19 cellular contexts compared by ENCODE assay signal in genomic region chr2:60899892-60900249, GRCh38. TPM values are rescaled to one million over a fixed set of nuclear protein-coding genes. Genes with fewer than 3 reads are reported as not detected.
A peak's percentile ranks its signal among the peaks of the same experiment; 100 is the strongest.
DNase-seq lines count a peak whose midpoint lies in the region; ATAC-seq and TF ChIP-seq lines count a peak whose summit lies in the region.
"Had no signal": no experiment of that assay in that cellular context is flagged by ENCODE, and none has a peak within 500 bp of the region (broad histone marks: within the 10 kb centered on the region; RNA-seq: fewer than 3 reads in every experiment).

No MANE protein-coding gene starts in this region.

- intact Hi-C loops in activated CD4-positive, alpha-beta T cell treated with anti-CD3 and anti-CD28 coated beads, Interleukin-2, amount 10 ng/mL, durations not matched to agents 24 days and 14 days (cut with micrococcal nuclease), result loop anchor here (1.0 to 2.0 kb wide), 7 partner anchors 9 to 117 kb away; partner anchors contain the start of genes PEX13 and REL
- intact Hi-C loops in transverse colon (cut with DNase I; ENCODE audit: low total_unique reads), result no loop called here

- H3K27ac ChIP-seq in transverse colon, result no peak overlapping the region
- H3K27ac ChIP-seq in brain microvascular endothelial cell, result no peak overlapping the region
- H3K27ac ChIP-seq: colonic mucosa, heart left ventricle, HL-60, suprapubic skin had no signal

- peak overlapping the region; percentile 58 for H3K4me3 Mint-ChIP-seq in activated CD4-positive, alpha-beta T cell treated with anti-CD3 and anti-CD28 coated beads, Interleukin-2, amount 10 ng/mL, durations not matched to agents 24 days and 14 days
- H3K4me3 Mint-ChIP-seq in activated CD4-positive, alpha-beta T cell treated with anti-CD3 and anti-CD28 coated beads, Interleukin-2, amount 10 ng/mL, durations not matched to agents 7 days and 5 days, result no peak overlapping the region
- H3K4me3 Mint-ChIP-seq in natural killer cell treated with Interleukin-12 subunit alpha and Interleukin-12 subunit beta and Interleukin-15 and Interleukin-18, amount 100 ng/mL, for 72 hours, result no peak overlapping the region
- H3K4me3 Mint-ChIP-seq: CD8-positive, alpha-beta T cell had no signal

- ATAC-seq in GM21528 (IDR thresholded peaks at IDR 0.05; ENCODE audit: low FRiP score, unreplicated experiment), result peak; percentile 29
- ATAC-seq in HG03432 (IDR thresholded peaks at IDR 0.05; ENCODE audit: unreplicated experiment), result peak; percentile 26
- ATAC-seq in natural killer cell treated with Interleukin-12 subunit alpha and Interleukin-12 subunit beta and Interleukin-15 and Interleukin-18, amount 100 ng/mL, for 72 hours, result no peak
- ATAC-seq: esophagus mucosa, heart left ventricle, Right ventricle myocardium inferior had no signal

- DNase-seq in activated CD4-positive, alpha-beta T cell treated with anti-CD3 and anti-CD28 coated beads, Interleukin-2, amount 10 ng/mL, durations not matched to agents 24 days and 14 days, result no peak
- DNase-seq in activated CD4-positive, alpha-beta T cell treated with anti-CD3 and anti-CD28 coated beads, Interleukin-2, amount 10 ng/mL, durations not matched to agents 7 days and 5 days, result no peak
- DNase-seq in natural killer cell treated with Interleukin-12 subunit alpha and Interleukin-12 subunit beta and Interleukin-15 and Interleukin-18, amount 100 ng/mL, for 72 hours (ENCODE audit: low spot score), result no peak
- DNase-seq in transverse colon (no peak), brain microvascular endothelial cell (no peak), NOMO-1 (lab: John Stamatoyannopoulos, UW; ENCODE audit: unreplicated experiment in 2 of 2) (no peak)
- DNase-seq: anterior cingulate cortex; CD8-positive, alpha-beta T cell; colonic mucosa; heart left ventricle; Kasumi-1; NCI-H187; NCI-H748 treated with DMSO at 0.1 percent for 48 hours had no signal

- H3K27me3 ChIP-seq in transverse colon, result no peaks in the 10 kb centered on the region
- H3K27me3 ChIP-seq in brain microvascular endothelial cell (replicated peaks), result no peaks in the 10 kb centered on the region
- H3K27me3 ChIP-seq: colonic mucosa, heart left ventricle, suprapubic skin had no signal

- H3K4me1 ChIP-seq in transverse colon, result no peaks in the 10 kb centered on the region
- H3K4me1 ChIP-seq: colonic mucosa had no signal

- H3K4me3 ChIP-seq in transverse colon, result no peak overlapping the region
- H3K4me3 ChIP-seq in brain microvascular endothelial cell (ENCODE audit: low read depth, low read length), result no peak overlapping the region
- H3K4me3 ChIP-seq: colonic mucosa, heart left ventricle, suprapubic skin had no signal

- in situ Hi-C loops in transverse colon (cut with MboI; ENCODE audit: low pct_ligation_motif_present in 1 of 4, low pct_unique_long_range_greater_than_20kb in 1 of 4, low sequenced_read_pairs in 3 of 4), result no loop called here
- in situ Hi-C loops in brain microvascular endothelial cell (cut with HindIII; ENCODE audit: low pct_ligation_motif_present, low sequenced_read_pairs), result no loop called here

- no peaks in the 10 kb centered on the region for H3K9me3 Mint-ChIP-seq in activated CD4-positive, alpha-beta T cell treated with anti-CD3 and anti-CD28 coated beads, Interleukin-2, amount 10 ng/mL, durations not matched to agents 24 days and 14 days
- H3K9me3 Mint-ChIP-seq in activated CD4-positive, alpha-beta T cell treated with anti-CD3 and anti-CD28 coated beads, Interleukin-2, amount 10 ng/mL, durations not matched to agents 7 days and 5 days, result no peaks in the 10 kb centered on the region
- no peaks in the 10 kb centered on the region for H3K9me3 Mint-ChIP-seq in natural killer cell treated with Interleukin-12 subunit alpha and Interleukin-12 subunit beta and Interleukin-15 and Interleukin-18, amount 100 ng/mL, for 72 hours
- H3K9me3 Mint-ChIP-seq: CD8-positive, alpha-beta T cell had no signal

- peak overlapping the region; percentile 90 for H3K27ac Mint-ChIP-seq in activated CD4-positive, alpha-beta T cell treated with anti-CD3 and anti-CD28 coated beads, Interleukin-2, amount 10 ng/mL, durations not matched to agents 24 days and 14 days
- no peak overlapping the region for H3K27ac Mint-ChIP-seq in activated CD4-positive, alpha-beta T cell treated with anti-CD3 and anti-CD28 coated beads, Interleukin-2, amount 10 ng/mL, durations not matched to agents 7 days and 5 days
- peak overlapping the region; percentile 75 to 93 for H3K27ac Mint-ChIP-seq in natural killer cell treated with Interleukin-12 subunit alpha and Interleukin-12 subunit beta and Interleukin-15 and Interleukin-18, amount 100 ng/mL, for 72 hours
- H3K27ac Mint-ChIP-seq: CD8-positive, alpha-beta T cell had no signal

- H3K27me3 Mint-ChIP-seq in activated CD4-positive, alpha-beta T cell treated with anti-CD3 and anti-CD28 coated beads, Interleukin-2, amount 10 ng/mL, durations not matched to agents 24 days and 14 days, result no peaks in the 10 kb centered on the region
- H3K27me3 Mint-ChIP-seq in activated CD4-positive, alpha-beta T cell treated with anti-CD3 and anti-CD28 coated beads, Interleukin-2, amount 10 ng/mL, durations not matched to agents 7 days and 5 days, result no peaks in the 10 kb centered on the region
- H3K27me3 Mint-ChIP-seq in natural killer cell treated with Interleukin-12 subunit alpha and Interleukin-12 subunit beta and Interleukin-15 and Interleukin-18, amount 100 ng/mL, for 72 hours, result no peaks in the 10 kb centered on the region

- H3K4me1 Mint-ChIP-seq in activated CD4-positive, alpha-beta T cell treated with anti-CD3 and anti-CD28 coated beads, Interleukin-2, amount 10 ng/mL, durations not matched to agents 24 days and 14 days, result peaks cover 35% of the 10 kb centered on the region
- H3K4me1 Mint-ChIP-seq in activated CD4-positive, alpha-beta T cell treated with anti-CD3 and anti-CD28 coated beads, Interleukin-2, amount 10 ng/mL, durations not matched to agents 7 days and 5 days, result peaks cover 1% of the 10 kb centered on the region
- H3K4me1 Mint-ChIP-seq in natural killer cell treated with Interleukin-12 subunit alpha and Interleukin-12 subunit beta and Interleukin-15 and Interleukin-18, amount 100 ng/mL, for 72 hours (ENCODE audit: low read depth in 2 of 2), result peaks cover 21 to 22% of the 10 kb centered on the region in 2 donors

- peaks cover 0 to 60% (median 19%) of the 10 kb centered on the region in 4 donors for H3K36me3 ChIP-seq in transverse colon
- H3K36me3 ChIP-seq in brain microvascular endothelial cell (replicated peaks), result no peaks in the 10 kb centered on the region
- H3K36me3 ChIP-seq: colonic mucosa had no signal

- no peak for TF ChIP-seq EP300 in transverse colon (IDR thresholded peaks at IDR 0.05; ENCODE audit: low read depth)

- CTCF ChIA-PET in activated CD4-positive, alpha-beta T cell treated with anti-CD3 and anti-CD28 coated beads, Interleukin-2, amount 10 ng/mL, durations not matched to agents 7 days and 5 days (lab: Charles Lee), result no interaction called here

- H3K9me3 ChIP-seq in transverse colon, result no peaks in the 10 kb centered on the region
- H3K9me3 ChIP-seq: colonic mucosa, heart left ventricle, suprapubic skin had no signal

- POLR2A ChIA-PET in activated CD4-positive, alpha-beta T cell treated with anti-CD3 and anti-CD28 coated beads, Interleukin-2, amount 10 ng/mL, durations not matched to agents 7 days and 5 days (lab: Charles Lee), result no interaction called here

- TF ChIP-seq POLR2A in transverse colon (IDR thresholded peaks at IDR 0.05), result no peak

- no peak for TF ChIP-seq CTCF in transverse colon (IDR thresholded peaks at IDR 0.05)
- TF ChIP-seq CTCF in brain microvascular endothelial cell (IDR thresholded peaks at IDR 0.05; ENCODE audit: low read depth, low read length, missing control alignments), result no peak

- peaks cover 67% of the 10 kb centered on the region for H3K36me3 Mint-ChIP-seq in activated CD4-positive, alpha-beta T cell treated with anti-CD3 and anti-CD28 coated beads, Interleukin-2, amount 10 ng/mL, durations not matched to agents 24 days and 14 days (ENCODE audit: low read depth)
- H3K36me3 Mint-ChIP-seq in activated CD4-positive, alpha-beta T cell treated with anti-CD3 and anti-CD28 coated beads, Interleukin-2, amount 10 ng/mL, durations not matched to agents 7 days and 5 days (ENCODE audit: low read depth), result peaks cover 36% of the 10 kb centered on the region
- H3K36me3 Mint-ChIP-seq in natural killer cell treated with Interleukin-12 subunit alpha and Interleukin-12 subunit beta and Interleukin-15 and Interleukin-18, amount 100 ng/mL, for 72 hours, result peaks cover 10% of the 10 kb centered on the region

- 79% methylated on average over 1 of the region's 1 CpG; no CpG with 5 or more reads in 1 of the 2 donors for WGBS in transverse colon (ENCODE audit: low coverage in 1 of 2), 2 donors

RNA-seq across cellular contexts. Expression of gene REL, which starts 18.5 kb away (rescaled TPM):
- total RNA-seq in activated CD4-positive, alpha-beta T cell treated with anti-CD3 and anti-CD28 coated beads, Interleukin-2, amount 10 ng/mL, durations not matched to agents 24 days and 14 days, result 84.9 and 88.7 TPM in 2 replicates
- 10 to 100 TPM; 18.4 to 22.3 TPM for total RNA-seq in activated CD4-positive, alpha-beta T cell treated with anti-CD3 and anti-CD28 coated beads, Interleukin-2, amount 10 ng/mL, durations not matched to agents 7 days and 5 days
- 10 to 100 TPM; 26.7 to 77.0 TPM for total RNA-seq in natural killer cell treated with Interleukin-12 subunit alpha and Interleukin-12 subunit beta and Interleukin-15 and Interleukin-18, amount 100 ng/mL, for 72 hours
- 10 to 100 TPM in 3 of 4 donors, 1 to 10 TPM in 1; 6.2 to 29.5 (median 14.9) TPM for total RNA-seq in transverse colon

Comparison
In these comparisons a context has a peak if more than half of its experiments do, and no peak if none do; other contexts are left out.
1. ATAC-seq: peak in GM21528 (single experiment) and HG03432 (single experiment); none in natural killer cell treated with Interleukin-12 subunit alpha and Interleukin-12 subunit beta and Interleukin-15 and Interleukin-18, amount 100 ng/mL, for 72 hours (0 of 2).